8 cellular contexts compared by ENCODE assay signal in the genomic region with DNA sequence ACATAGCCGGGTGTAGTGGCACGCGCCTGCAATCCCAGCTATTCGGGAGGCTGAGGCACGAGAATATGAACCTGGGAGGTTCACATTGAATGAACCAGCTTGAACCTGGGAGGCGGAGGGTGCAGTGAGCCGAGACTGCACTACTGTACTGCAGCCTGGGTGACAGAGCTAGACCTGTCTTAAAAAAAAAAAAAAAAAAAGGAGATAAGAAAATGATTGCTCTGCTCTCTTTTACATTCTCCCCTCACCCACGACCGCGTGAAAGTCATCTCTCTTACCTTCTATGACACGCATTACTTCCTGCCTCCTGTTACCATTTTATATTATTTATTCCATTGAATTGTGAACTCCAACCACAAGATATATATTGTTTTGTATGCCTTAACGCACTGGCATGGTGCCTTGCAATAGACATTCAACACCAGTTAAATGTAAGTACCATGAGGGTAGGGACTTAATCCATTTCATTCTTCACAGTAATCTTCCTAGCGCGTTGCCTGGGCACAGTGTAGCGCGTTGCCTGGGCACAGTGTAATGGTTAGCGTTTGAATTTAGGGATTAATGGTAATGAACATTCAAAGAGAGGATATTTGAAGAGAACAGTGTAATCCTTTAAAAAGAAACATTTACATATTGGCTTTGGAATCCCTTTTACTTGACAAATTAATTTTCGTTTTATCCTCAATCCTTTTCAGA. TPM values are rescaled to one million over a fixed set of nuclear protein-coding genes. Genes with fewer than 3 reads are reported as not detected.
A peak's percentile ranks its signal among the peaks of the same experiment; 100 is the strongest.
DNase-seq lines count a peak whose midpoint lies in the region; ATAC-seq and TF ChIP-seq lines count a peak whose summit lies in the region.

No MANE protein-coding gene starts in this region.

- H3K36me3 ChIP-seq in GM23248 (ENCODE audit: low read depth), result no peaks in the 10 kb centered on the region
- peaks cover 0 to 4% (median 0%) of the 10 kb centered on the region in 4 donors for H3K36me3 ChIP-seq in esophagus muscularis mucosa

- H3K27ac ChIP-seq in GM23248 (peak overlapping the region; percentile 90; the same call in 1 of the 2 replicates), esophagus muscularis mucosa (replicated peaks in 1 of 4) (peak overlapping the region in 3 of 4 donors; percentile 97 to 99 (median 97))

- peaks cover 52% of the 10 kb centered on the region for H3K4me1 ChIP-seq in GM23248 (ENCODE audit: insufficient read depth)
- peaks cover 52 to 72% (median 69%) of the 10 kb centered on the region in 4 donors for H3K4me1 ChIP-seq in esophagus muscularis mucosa

- WGBS in GM23248 (ENCODE audit: low coverage in 1 of 2, low lambda C conversion rate in 2 of 2, missing lambda C conversion rate in 2 of 2), 2 experiments, result 90 to 91% methylated on average over 18 of the region's 18 CpGs
- 79% methylated on average over 18 of the region's 18 CpGs for WGBS in esophagus muscularis mucosa

- H3K9ac ChIP-seq in GM23248, result no peak overlapping the region

- no peaks in the 10 kb centered on the region for H3K9me2 ChIP-seq in GM23248 (ENCODE audit: insufficient read depth)

- ATAC-seq in HG02870 (IDR thresholded peaks at IDR 0.05; ENCODE audit: unreplicated experiment) (no peak), esophagus mucosa (no peak), HG02970 (IDR thresholded peaks at IDR 0.05; ENCODE audit: low FRiP score, unreplicated experiment) (no peak), HG02571 (IDR thresholded peaks at IDR 0.05; ENCODE audit: unreplicated experiment) (no peak)

- intact Hi-C loops in esophagus muscularis mucosa (cut with DNase I), result loop anchor here (5.0 kb wide), 2 partner anchors 74 to 256 kb away; partner anchors contain the start of gene NUP107

- TF ChIP-seq EP300 in esophagus muscularis mucosa (IDR thresholded peaks at IDR 0.05), result no peak

- H3F3A ChIP-seq in GM23248 (ENCODE audit: insufficient read depth), result peaks cover 57% of the 10 kb centered on the region

- H3K4me3 ChIP-seq in GM23248 (peak overlapping the region; percentile 95), esophagus muscularis mucosa (peak overlapping the region; percentile 82 to 89 (median 84))

- DNase-seq in GM23248 (no peak), esophagus muscularis mucosa (ENCODE audit: extremely low spot score) (no peak)
- peak; percentile 44 to 53 for DNase-seq in activated CD4-positive, alpha-beta T cell treated with anti-CD3 and anti-CD28 coated beads, Interleukin-2, amount 50 U/mL, for 4 hours
- peak; percentile 52 for DNase-seq in stimulated activated CD4-positive, alpha-beta T cell treated with anti-CD3 and anti-CD28 coated beads, Interleukin-15, amount 100 ng/mL, for 24 hours

- H3K9me3 ChIP-seq in GM23248 (ENCODE audit: low read depth) (no peaks in the 10 kb centered on the region), esophagus muscularis mucosa (no peaks in the 10 kb centered on the region)

- TF ChIP-seq CTCF in esophagus muscularis mucosa (IDR thresholded peaks at IDR 0.05), result no peak

- H2AFZ ChIP-seq in GM23248, result no peak overlapping the region

- peaks cover 8% of the 10 kb centered on the region; the same call in 1 of the 2 replicates for H4K20me1 ChIP-seq in GM23248 (ENCODE audit: insufficient read depth)

- in situ Hi-C loops in GM23248 (cut with MboI), result no loop called here

- peaks cover 71% of the 10 kb centered on the region for H3K79me2 ChIP-seq in GM23248 (ENCODE audit: insufficient read depth)

- no peak for TF ChIP-seq POLR2A in esophagus muscularis mucosa (IDR thresholded peaks at IDR 0.05; ENCODE audit: low read depth)

- H3K4me2 ChIP-seq in GM23248 (ENCODE audit: unreplicated experiment), result peak overlapping the region; percentile 98

- H3K27me3 ChIP-seq in GM23248 (replicated peaks; ENCODE audit: insufficient read depth), result no peaks in the 10 kb centered on the region
- no peaks in the 10 kb centered on the region for H3K27me3 ChIP-seq in esophagus muscularis mucosa

RNA-seq across cellular contexts. Expression of gene RAP1B, which starts 2.7 kb away (rescaled TPM):
- 275 and 290 TPM in 2 replicates for total RNA-seq in GM23248 (2014; rRNA removed; shearing (Covaris generic))
- 353 and 363 TPM in 2 replicates for polyA plus RNA-seq in GM23248 (2016; fragmentation: Nextera tagmentation; extraction: Ambion mirVana)
- total RNA-seq in esophagus muscularis mucosa (100 to 1,000 TPM; 114 to 181 (median 149) TPM), esophagus mucosa (87.6 TPM)

Comparison
In these comparisons a context has a peak if more than half of its experiments do, and no peak if none do; other contexts are left out.
1. DNase-seq: peak in activated CD4-positive, alpha-beta T cell treated with anti-CD3 and anti-CD28 coated beads, Interleukin-2, amount 50 U/mL, for 4 hours (2 of 2) and stimulated activated CD4-positive, alpha-beta T cell treated with anti-CD3 and anti-CD28 coated beads, Interleukin-15, amount 100 ng/mL, for 24 hours (single experiment); none in GM23248 (single experiment) and esophagus muscularis mucosa (single experiment).